ENCODE assay signal across 9 cellular contexts in the genomic region with DNA sequence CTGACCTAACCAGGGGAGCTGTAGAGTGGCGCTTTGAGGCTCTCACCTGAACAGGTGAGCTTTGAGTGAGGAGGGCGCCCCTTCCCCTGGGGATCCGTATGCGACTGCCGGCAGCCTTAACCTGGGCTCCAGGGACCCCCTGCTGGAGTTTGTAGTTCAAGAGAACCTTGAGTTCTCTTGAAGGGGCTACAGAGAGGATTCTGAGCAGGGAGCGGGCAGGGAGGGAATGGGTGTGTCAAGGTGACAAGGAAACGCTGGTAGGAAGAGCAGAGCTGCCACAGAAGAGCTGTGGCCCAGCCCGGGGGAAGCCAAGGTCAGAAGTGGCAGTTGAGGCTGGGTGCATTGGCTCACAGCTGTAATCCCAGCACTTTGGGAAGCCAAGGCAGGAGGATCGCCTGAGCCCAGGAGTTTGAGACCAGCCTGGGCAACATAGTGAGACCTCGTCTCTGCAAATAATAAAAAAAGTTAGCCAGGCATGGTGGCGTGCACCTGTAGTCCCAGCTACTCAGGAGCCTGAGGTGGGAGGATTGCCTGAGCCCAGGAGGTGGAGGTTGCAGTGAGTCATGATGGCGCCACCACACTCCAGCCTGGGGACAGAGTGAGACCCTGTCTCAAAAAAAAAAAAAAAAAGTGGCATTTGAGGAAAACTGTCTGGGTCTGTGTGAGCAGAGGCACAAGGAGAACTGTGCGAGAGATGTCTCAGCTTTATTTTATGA. TPM values are rescaled to one million over a fixed set of nuclear protein-coding genes. Genes with fewer than 3 reads are reported as not detected.
A peak's percentile ranks its signal among the peaks of the same experiment; 100 is the strongest.
DNase-seq lines count a peak whose midpoint lies in the region; ATAC-seq and TF ChIP-seq lines count a peak whose summit lies in the region.
"Had no signal": no experiment of that assay in that cellular context is flagged by ENCODE, and none has a peak within 500 bp of the region (broad histone marks: within the 10 kb centered on the region; RNA-seq: fewer than 3 reads in every experiment).

No MANE protein-coding gene starts in this region.

- H3K79me2 ChIP-seq in OCI-LY3 (ENCODE audit: low read length), result no peaks in the 10 kb centered on the region

- no peak overlapping the region for H3K14ac ChIP-seq in neuronal stem cell (ENCODE audit: low read length)

- no peak overlapping the region for H4K91ac ChIP-seq in neuronal stem cell (ENCODE audit: low read depth, low read length, poor library complexity)

- CTCF ChIA-PET in Calu3 (lab: Charles Lee), result interaction anchor here (0.6 to 3.6 kb wide), 9 partner anchors 9 to 352 kb away, joined by 3 to 23 read pairs (median 5); partner anchors contain the start of genes MYO15B, TRIM47 and TSEN54

- peak overlapping the region; percentile 94 for H3K4me3 Mint-ChIP-seq in Calu3 (ENCODE audit: low read depth, unreplicated experiment)

- no peak overlapping the region for H2BK5ac ChIP-seq in neuronal stem cell (ENCODE audit: low read length)

- no peak overlapping the region for H3K23ac ChIP-seq in neuronal stem cell (ENCODE audit: low read depth, low read length, poor library complexity)

- TF ChIP-seq CTCF in Calu3 (IDR thresholded peaks at IDR 0.05; ENCODE audit: unreplicated experiment), result no peak
- no peak for TF ChIP-seq CTCF in OCI-LY3 (IDR thresholded peaks at IDR 0.05; ENCODE audit: low read depth, low read length)

- peak overlapping the region; percentile 54 for H2BK15ac ChIP-seq in neuronal stem cell (ENCODE audit: low read length)

- peak overlapping the region; percentile 87 for H2AK5ac ChIP-seq in neuronal stem cell (ENCODE audit: low read depth, low read length)

- H3K79me1 ChIP-seq in neuronal stem cell (ENCODE audit: low read depth, low read length), result peaks cover 6% of the 10 kb centered on the region

- peak; percentile 41 for DNase-seq in Calu3
- no peak for DNase-seq in neuronal stem cell (ENCODE audit: low spot score)
- DNase-seq in CD1c-positive myeloid dendritic cell (ENCODE audit: extremely low spot score), result no peak
- no peak for DNase-seq in germinal center (ENCODE audit: low spot score)
- no peak for DNase-seq in HK-2 (ENCODE audit: unreplicated experiment)
- DNase-seq: activated effector memory CD4-positive, alpha-beta T cell treated with Interleukin-2 at 50 U/mL for 16 hours had no signal

- H3K27me3 ChIP-seq in OCI-LY3 (ENCODE audit: low read depth, low read length) (peaks cover 6% of the 10 kb centered on the region; the same call in 1 of the 2 replicates), esophagus (ENCODE audit: control insufficient read depth in 1 of 2, insufficient read depth in 2 of 2, low read length in 2 of 2) (no peaks in the 10 kb centered on the region), neuronal stem cell (ENCODE audit: control insufficient read depth in 3 of 3, insufficient read depth in 3 of 3, low read depth in 1 of 3, low read length in 3 of 3) (peaks cover 0 to 20% (median 6%) of the 10 kb centered on the region in 3 experiments)

- H3K4me1 Mint-ChIP-seq in Calu3 (ENCODE audit: low read depth, unreplicated experiment), result peaks cover 19% of the 10 kb centered on the region

- H3K4me3 ChIP-seq in OCI-LY3 (ENCODE audit: low read length) (peak overlapping the region; percentile 74), esophagus (ENCODE audit: low read depth in 1 of 2, low read length in 2 of 2) (peak overlapping the region; percentile 67 to 69), neuronal stem cell (ENCODE audit: low read length in 2 of 2) (peak overlapping the region in 1 of 2 donors; percentile 81)

- H3K4me2 ChIP-seq in OCI-LY3 (ENCODE audit: low read length) (peak overlapping the region; percentile 90), neuronal stem cell (ENCODE audit: insufficient read depth, low read length, poor library complexity, severe bottlenecking) (peak overlapping the region; percentile 96)

- intact Hi-C loops in Calu3 (cut with micrococcal nuclease; ENCODE audit: unreplicated experiment), result no loop called here

- peaks cover 61% of the 10 kb centered on the region for H3K36me3 Mint-ChIP-seq in Calu3 (ENCODE audit: insufficient read depth, unreplicated experiment)

- peak overlapping the region; percentile 85 for H3K18ac ChIP-seq in neuronal stem cell (ENCODE audit: low read length)

- H3K4ac ChIP-seq in neuronal stem cell (ENCODE audit: low read length), result no peak overlapping the region

- H3K4me1 ChIP-seq in OCI-LY3 (ENCODE audit: low read length) (peaks cover 6% of the 10 kb centered on the region), esophagus (ENCODE audit: control insufficient read depth in 2 of 2, insufficient read depth in 2 of 2, low read length in 1 of 2) (peaks cover 4 to 5% of the 10 kb centered on the region in 2 donors), neuronal stem cell (ENCODE audit: control insufficient read depth in 2 of 2, insufficient read depth in 1 of 2, low read depth in 1 of 2, low read length in 2 of 2) (peaks cover 2 to 5% of the 10 kb centered on the region in 2 donors)

- no peak for ATAC-seq in GM18498 (IDR thresholded peaks at IDR 0.05; ENCODE audit: unreplicated experiment)

- BruUV-seq in Calu3 (replicated peaks; lab: Mats Ljungman, UMichigan), result no TSS peak

- H3K9ac ChIP-seq in OCI-LY3 (ENCODE audit: low read length) (no peak overlapping the region), neuronal stem cell (ENCODE audit: low read depth, low read length, poor library complexity) (peak overlapping the region; percentile 71)

- peaks cover 2% of the 10 kb centered on the region for H3K36me3 ChIP-seq in OCI-LY3 (replicated peaks; ENCODE audit: low read depth, low read length)
- peaks cover 0 to 10% of the 10 kb centered on the region in 2 donors for H3K36me3 ChIP-seq in esophagus (ENCODE audit: control insufficient read depth in 2 of 2, insufficient read depth in 2 of 2, low read length in 1 of 2)
- peaks cover 15 to 28% of the 10 kb centered on the region in 2 donors for H3K36me3 ChIP-seq in neuronal stem cell (replicated peaks in 1 of 2; ENCODE audit: control insufficient read depth in 2 of 2, insufficient read depth in 2 of 2, low read length in 2 of 2)

- 36 to 50% methylated on average over 13 of the region's 13 CpGs for WGBS in esophagus, 2 donors
- no CpG with 5 or more reads among the region's 13 CpGs for WGBS in neuronal stem cell (ENCODE audit: extremely low coverage in 2 of 2, insufficient read length in 2 of 2, insufficient replicate concordance in 1 of 2), 2 donors

- H4K8ac ChIP-seq in neuronal stem cell (ENCODE audit: low read depth, low read length), result no peak overlapping the region

- H2AFZ ChIP-seq in OCI-LY3 (ENCODE audit: low read depth, low read length) (no peak overlapping the region), neuronal stem cell (ENCODE audit: low read length) (no peak overlapping the region)

- no peak overlapping the region for H2BK120ac ChIP-seq in neuronal stem cell (ENCODE audit: low read depth, low read length)

- H3K9me3 ChIP-seq in OCI-LY3 (ENCODE audit: insufficient read depth, low read length), result no peaks in the 10 kb centered on the region
- H3K9me3 ChIP-seq in esophagus (ENCODE audit: control insufficient read depth in 2 of 2, insufficient read depth in 1 of 2, low read depth in 1 of 2, low read length in 1 of 2), result no peaks in the 10 kb centered on the region
- no peaks in the 10 kb centered on the region for H3K9me3 ChIP-seq in neuronal stem cell (replicated peaks in 1 of 2; ENCODE audit: control insufficient read depth in 2 of 2, insufficient read depth in 1 of 2, low read depth in 1 of 2, low read length in 2 of 2)

- H3K27me3 Mint-ChIP-seq in Calu3 (ENCODE audit: unreplicated experiment), result no peaks in the 10 kb centered on the region

- no peak overlapping the region for H2BK12ac ChIP-seq in neuronal stem cell (ENCODE audit: low read length)

- peak overlapping the region; percentile 82 for H3K27ac Mint-ChIP-seq in Calu3 (ENCODE audit: unreplicated experiment)

- H3K27ac ChIP-seq in OCI-LY3 (ENCODE audit: low read length), result no peak overlapping the region
- peak overlapping the region; percentile 86 to 89 for H3K27ac ChIP-seq in esophagus (ENCODE audit: low read depth in 2 of 2, low read length in 1 of 2)
- no peak overlapping the region for H3K27ac ChIP-seq in neuronal stem cell (replicated peaks; ENCODE audit: low read length)

- H4K20me1 ChIP-seq in OCI-LY3 (ENCODE audit: insufficient read depth, low read length), result no peaks in the 10 kb centered on the region

- H3K9me3 Mint-ChIP-seq in Calu3 (ENCODE audit: low read depth, unreplicated experiment), result no peaks in the 10 kb centered on the region

RNA-seq across cellular contexts. Expression of gene LLGL2, which starts 1.2 kb away (rescaled TPM):
- 208 and 251 TPM in 2 replicates for total RNA-seq in Calu3 (2022)
- 100 to 1,000 TPM in 1 of 2 donors, 10 to 100 TPM in 1; 71.6 to 139 TPM for polyA plus RNA-seq in esophagus
- polyA plus RNA-seq in neuronal stem cell (2013, experiment 1 of 2), result 25.2 TPM
- polyA plus RNA-seq in neuronal stem cell (2013, experiment 2 of 2), result 26.4 TPM

RNA-seq across cellular contexts. Expression of gene TSEN54, which starts 10.4 kb away (rescaled TPM):
- total RNA-seq in Calu3 (2022), result 52.1 and 55.4 TPM in 2 replicates
- 10 to 100 TPM; 25.1 to 31.5 TPM for polyA plus RNA-seq in esophagus
- polyA plus RNA-seq in neuronal stem cell (2013, experiment 1 of 2), result 21.2 TPM
- polyA plus RNA-seq in neuronal stem cell (2013, experiment 2 of 2), result 24.0 TPM

RNA-seq across cellular contexts. Expression of gene CASKIN2, which starts 11.4 kb away (rescaled TPM):
- 30.0 and 30.4 TPM in 2 replicates for total RNA-seq in Calu3 (2022)
- 10 to 100 TPM in 1 of 2 donors, 1 to 10 TPM in 1; 6.3 to 10.5 TPM for polyA plus RNA-seq in esophagus
- polyA plus RNA-seq in neuronal stem cell (2013, experiment 1 of 2), result 7.5 TPM
- 7.9 TPM for polyA plus RNA-seq in neuronal stem cell (2013, experiment 2 of 2)

Comparison
In these comparisons a context has a peak if more than half of its experiments do, and no peak if none do; other contexts are left out.
1. H3K27ac ChIP-seq: peak in esophagus (2 of 2); none in OCI-LY3 (single experiment) and neuronal stem cell (single experiment).